ENCODE assay signal across 8 cellular contexts in the genomic region with DNA sequence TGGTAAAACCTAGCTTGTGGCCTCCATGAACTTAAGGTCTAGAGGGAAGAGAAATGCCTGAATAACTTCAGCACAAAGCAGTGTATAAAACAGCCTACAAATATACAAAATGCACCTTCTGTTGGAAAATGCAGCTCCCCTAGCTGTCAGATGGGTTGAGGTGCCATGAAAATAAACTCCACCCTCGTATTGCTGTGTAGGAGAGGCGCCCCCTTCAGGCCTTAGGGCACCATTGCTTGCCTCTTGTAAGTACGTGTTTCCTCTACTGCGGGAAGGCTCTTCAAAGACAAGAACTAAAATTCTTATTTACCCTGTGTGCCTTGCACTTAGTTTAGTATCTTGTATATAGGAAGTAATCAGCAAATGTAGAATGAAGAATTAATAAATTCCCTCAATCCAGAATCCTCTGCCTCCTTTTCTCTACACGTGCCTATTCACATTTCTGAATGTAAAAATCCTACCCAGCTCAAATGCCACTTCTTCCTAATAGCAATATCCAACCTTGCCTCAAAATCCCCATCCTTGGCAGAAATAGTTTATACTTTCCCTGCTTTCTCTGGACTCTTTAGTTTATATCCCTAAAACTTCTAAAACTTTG.
DNase-seq lines count a peak whose midpoint lies in the region; ATAC-seq and TF ChIP-seq lines count a peak whose summit lies in the region.

No MANE protein-coding gene starts in this region.

- intact Hi-C loops in lower leg skin (cut with DNase I; ENCODE audit: low total_unique reads) = no loop called here
- intact Hi-C loops in vagina (cut with DNase I) = no loop called here

- peak; percentile 51 to 70 for TF ChIP-seq RAD21 in liver (IDR thresholded peaks at IDR 0.05)

- peak; percentile 77 for ATAC-seq in HG02870 (IDR thresholded peaks at IDR 0.05; ENCODE audit: unreplicated experiment)

- peak; percentile 52 for TF ChIP-seq CTCF in AG10803 (conservative IDR thresholded peaks at IDR 0.05; ENCODE audit: low read length)
- peak; percentile 81 for TF ChIP-seq CTCF in GM12874 (IDR thresholded peaks at IDR 0.05; ENCODE audit: insufficient read depth, low read depth, low read length)
- peak; percentile 25 for TF ChIP-seq CTCF in liver (IDR thresholded peaks at IDR 0.05; ENCODE audit: low read depth, low read length, missing input control)
- TF ChIP-seq CTCF in lower leg skin (IDR thresholded peaks at IDR 0.05) = no peak
- TF ChIP-seq CTCF in vagina (IDR thresholded peaks at IDR 0.05) = no peak

- H3K36me3 ChIP-seq in liver (ENCODE audit: control insufficient read depth in 4 of 4, insufficient read depth in 3 of 4, low read depth in 1 of 4, low read length in 3 of 4) = no peaks in the 10 kb centered on the region
- no peaks in the 10 kb centered on the region for H3K36me3 ChIP-seq in vagina

- WGBS in liver = 30% methylated on average over 5 of the region's 5 CpGs
- WGBS in lower leg skin, 2 donors = 66 to 68% methylated on average over 5 of the region's 5 CpGs

- H3K4me3 ChIP-seq in AG10803 (ENCODE audit: low read length) (no peak overlapping the region), liver (ENCODE audit: low read depth in 1 of 3, low read length in 3 of 3) (no peak overlapping the region), lower leg skin (ENCODE audit: low read depth, poor library complexity, severe bottlenecking) (no peak overlapping the region), vagina (no peak overlapping the region)

- TF ChIP-seq POLR2A in lower leg skin (IDR thresholded peaks at IDR 0.05) (no peak), vagina (IDR thresholded peaks at IDR 0.05) (no peak)

- no peak overlapping the region for H3K9ac ChIP-seq in liver (ENCODE audit: low read depth in 1 of 2, low read length in 2 of 2)

- H3K4me1 ChIP-seq in liver (ENCODE audit: control insufficient read depth in 4 of 4, insufficient read depth in 4 of 4, low read length in 3 of 4) (no peaks in the 10 kb centered on the region), vagina (no peaks in the 10 kb centered on the region)

- H3K27ac ChIP-seq in liver (ENCODE audit: low read depth in 1 of 2, low read length in 2 of 2) (no peak overlapping the region), vagina (no peak overlapping the region)

- H3K9me3 ChIP-seq in liver (ENCODE audit: control insufficient read depth in 4 of 4, low read length in 3 of 4) (no peaks in the 10 kb centered on the region), vagina (no peaks in the 10 kb centered on the region)

- H3K27me3 ChIP-seq in liver (ENCODE audit: control insufficient read depth in 4 of 4, insufficient read depth in 4 of 4, low read length in 3 of 4) = no peaks in the 10 kb centered on the region
- H3K27me3 ChIP-seq in vagina = no peaks in the 10 kb centered on the region

- DNase-seq in AG10803 (ENCODE audit: low read depth) (peak; percentile 22), NCI-H446 treated with DMSO at 0.1 percent for 48 hours (lab: John Stamatoyannopoulos, UW) (peak; percentile 56), astrocyte of the hippocampus (ENCODE audit: low read depth, low spot score) (peak; percentile 44), lower leg skin (ENCODE audit: low spot score in 2 of 2) (no peak), vagina (ENCODE audit: extremely low spot score in 2 of 2) (no peak)

TF ChIP-seq in liver, 16 proteins besides CTCF, POLR2A, EP300 and RAD21:
- TF ChIP-seq, protein P1, sequence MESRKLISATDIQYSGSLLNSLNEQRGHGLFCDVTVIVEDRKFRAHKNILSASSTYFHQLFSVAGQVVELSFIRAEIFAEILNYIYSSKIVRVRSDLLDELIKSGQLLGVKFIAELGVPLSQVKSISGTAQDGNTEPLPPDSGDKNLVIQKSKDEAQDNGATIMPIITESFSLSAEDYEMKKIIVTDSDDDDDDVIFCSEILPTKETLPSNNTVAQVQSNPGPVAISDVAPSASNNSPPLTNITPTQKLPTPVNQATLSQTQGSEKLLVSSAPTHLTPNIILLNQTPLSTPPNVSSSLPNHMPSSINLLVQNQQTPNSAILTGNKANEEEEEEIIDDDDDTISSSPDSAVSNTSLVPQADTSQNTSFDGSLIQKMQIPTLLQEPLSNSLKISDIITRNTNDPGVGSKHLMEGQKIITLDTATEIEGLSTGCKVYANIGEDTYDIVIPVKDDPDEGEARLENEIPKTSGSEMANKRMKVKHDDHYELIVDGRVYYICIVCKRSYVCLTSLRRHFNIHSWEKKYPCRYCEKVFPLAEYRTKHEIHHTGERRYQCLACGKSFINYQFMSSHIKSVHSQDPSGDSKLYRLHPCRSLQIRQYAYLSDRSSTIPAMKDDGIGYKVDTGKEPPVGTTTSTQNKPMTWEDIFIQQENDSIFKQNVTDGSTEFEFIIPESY (IDR thresholded peaks at IDR 0.05) = no peak
- TF ChIP-seq FOXA2 (IDR thresholded peaks at IDR 0.05) (no peak), JUND (IDR thresholded peaks at IDR 0.05) (no peak), RXRA (IDR thresholded peaks at IDR 0.05) (no peak), YY1 (IDR thresholded peaks at IDR 0.05) (no peak), GABPA (IDR thresholded peaks at IDR 0.05 in 1 of 2, conservative IDR thresholded peaks at IDR 0.05 in 1 of 2) (no peak), FOXA1 (IDR thresholded peaks at IDR 0.05) (no peak), EGR1 (IDR thresholded peaks at IDR 0.05; ENCODE audit: low read depth in 2 of 2) (no peak), HNF4G (IDR thresholded peaks at IDR 0.05) (no peak), HNF4A (conservative IDR thresholded peaks at IDR 0.05) (no peak), TAF1 (conservative IDR thresholded peaks at IDR 0.05) (no peak)
- TF ChIP-seq, protein P2, sequence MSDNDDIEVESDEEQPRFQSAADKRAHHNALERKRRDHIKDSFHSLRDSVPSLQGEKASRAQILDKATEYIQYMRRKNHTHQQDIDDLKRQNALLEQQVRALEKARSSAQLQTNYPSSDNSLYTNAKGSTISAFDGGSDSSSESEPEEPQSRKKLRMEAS (IDR thresholded peaks at IDR 0.05) = no peak

Comparison
In these comparisons a context has a peak if more than half of its experiments do, and no peak if none do; other contexts are left out.
1. DNase-seq: peak in AG10803 (single experiment), NCI-H446 treated with DMSO at 0.1 percent for 48 hours (single experiment) and astrocyte of the hippocampus (single experiment); none in lower leg skin (0 of 2) and vagina (0 of 2).
2. CTCF ChIP-seq: peak in AG10803 (single experiment), GM12874 (single experiment) and liver (single experiment); none in lower leg skin (0 of 3) and vagina (0 of 3).